Comparison of ENCODE assay signal across 30 cellular contexts in genomic region chr12:76460807-76461206, GRCh38.
A peak's percentile ranks its signal among the peaks of the same experiment; 100 is the strongest.
DNase-seq lines count a peak whose midpoint lies in the region; ATAC-seq and TF ChIP-seq lines count a peak whose summit lies in the region.
"Had no signal": no experiment of that assay in that cellular context is flagged by ENCODE, and none has a peak within 500 bp of the region (broad histone marks: within the 10 kb centered on the region; RNA-seq: fewer than 3 reads in every experiment).

No MANE protein-coding gene starts in this region.

- H3K36me3 Mint-ChIP-seq in activated naive CD8-positive, alpha-beta T cell, result no peaks in the 10 kb centered on the region
- H3K36me3 Mint-ChIP-seq in activated naive CD8-positive, alpha-beta T cell treated with anti-CD3 and anti-CD28 coated beads for 36 hours, result no peaks in the 10 kb centered on the region
- no peaks in the 10 kb centered on the region for H3K36me3 Mint-ChIP-seq in glutamatergic neuron (ENCODE audit: unreplicated experiment)

- DNase-seq in activated naive CD8-positive, alpha-beta T cell treated with anti-CD3 and anti-CD28 coated beads for 36 hours, result no peak
- DNase-seq in SJCRH30 (no peak), glutamatergic neuron (no peak), NCI-H2171 treated with DMSO at 0.1 percent for 48 hours (lab: John Stamatoyannopoulos, UW) (no peak)
- DNase-seq: activated B cell treated with CpG ODN at 0.5 μM for 24 hours; activated CD4-positive, alpha-beta T cell treated with anti-CD3 and anti-CD28 coated beads, Interleukin-2, amount 50 U/mL, for 4 hours; BE2C; caudate nucleus; dermis blood vessel endothelial cell; DND-41; esophagus squamous epithelium; gastrocnemius medialis; GM23248; left cardiac atrium; NCI-H1092 treated with DMSO at 0.1 percent for 48 hours; NCI-H187 treated with DMSO at 0.1 percent for 48 hours; NCI-H524 treated with DMSO at 0.1 percent for 48 hours; occipital lobe; PC-3; psoas muscle; stimulated activated CD4-positive, alpha-beta T cell treated with anti-CD3 and anti-CD28 coated beads, Interleukin-15, amount 100 ng/mL, for 24 hours; T1000 had no signal

- H3K27ac Mint-ChIP-seq in activated naive CD8-positive, alpha-beta T cell, result peak overlapping the region; percentile 64
- no peak overlapping the region for H3K27ac Mint-ChIP-seq in activated naive CD8-positive, alpha-beta T cell treated with anti-CD3 and anti-CD28 coated beads for 36 hours
- H3K27ac Mint-ChIP-seq in glutamatergic neuron (ENCODE audit: unreplicated experiment), result peak overlapping the region; percentile 82
- H3K27ac Mint-ChIP-seq: activated B cell treated with CpG ODN at 0.5 μM for 24 hours; stimulated activated naive CD8-positive, alpha-beta T cell treated with anti-CD3 and anti-CD28 coated beads, Interleukin-15, Interleukin-2, amounts not matched to agents 100 ng/mL and 50 ng/mL, for 24 hours had no signal

- H3K4me1 Mint-ChIP-seq in activated naive CD8-positive, alpha-beta T cell (ENCODE audit: low read depth), result peaks cover 53% of the 10 kb centered on the region
- H3K4me1 Mint-ChIP-seq in activated naive CD8-positive, alpha-beta T cell treated with anti-CD3 and anti-CD28 coated beads for 36 hours, result peaks cover 16% of the 10 kb centered on the region
- H3K4me1 Mint-ChIP-seq in glutamatergic neuron (ENCODE audit: low read depth, unreplicated experiment), result peaks cover 30% of the 10 kb centered on the region

- no peaks in the 10 kb centered on the region for H3K9me3 Mint-ChIP-seq in activated naive CD8-positive, alpha-beta T cell (ENCODE audit: low read depth)
- H3K9me3 Mint-ChIP-seq in activated naive CD8-positive, alpha-beta T cell treated with anti-CD3 and anti-CD28 coated beads for 36 hours, result no peaks in the 10 kb centered on the region
- H3K9me3 Mint-ChIP-seq in glutamatergic neuron (ENCODE audit: unreplicated experiment), result peaks cover 3% of the 10 kb centered on the region
- H3K9me3 Mint-ChIP-seq: activated B cell treated with CpG ODN at 0.5 μM for 24 hours; stimulated activated naive CD8-positive, alpha-beta T cell treated with anti-CD3 and anti-CD28 coated beads, Interleukin-15, Interleukin-2, amounts not matched to agents 100 ng/mL and 50 ng/mL, for 24 hours had no signal

- TF ChIP-seq CTCF in glutamatergic neuron (IDR thresholded peaks at IDR 0.05; ENCODE audit: partially characterized antibody, unreplicated experiment), result no peak

- peaks cover 28% of the 10 kb centered on the region for H3K4me1 ChIP-seq in SJCRH30
- H3K4me1 ChIP-seq: BE2C had no signal

- no peaks in the 10 kb centered on the region for H3K36me3 ChIP-seq in SJCRH30
- H3K36me3 ChIP-seq: BE2C, esophagus squamous epithelium, gastrocnemius medialis, vagina had no signal

- no peaks in the 10 kb centered on the region for H3K27me3 Mint-ChIP-seq in activated naive CD8-positive, alpha-beta T cell
- H3K27me3 Mint-ChIP-seq in activated naive CD8-positive, alpha-beta T cell treated with anti-CD3 and anti-CD28 coated beads for 36 hours, result no peaks in the 10 kb centered on the region
- peaks cover 2% of the 10 kb centered on the region for H3K27me3 Mint-ChIP-seq in glutamatergic neuron (ENCODE audit: unreplicated experiment)
- H3K27me3 Mint-ChIP-seq: activated B cell treated with CpG ODN at 0.5 μM for 24 hours; stimulated activated naive CD8-positive, alpha-beta T cell treated with anti-CD3 and anti-CD28 coated beads, Interleukin-15, Interleukin-2, amounts not matched to agents 100 ng/mL and 50 ng/mL, for 24 hours had no signal

- H3K27ac ChIP-seq in SJCRH30, result peak overlapping the region; percentile 74
- H3K27ac ChIP-seq: esophagus squamous epithelium, gastrocnemius medialis, GM23248, hepatocyte, psoas muscle, vagina had no signal

- no peaks in the 10 kb centered on the region for H3K27me3 ChIP-seq in SJCRH30
- H3K27me3 ChIP-seq: BE2C, esophagus squamous epithelium, gastrocnemius medialis, hepatocyte, vagina had no signal

- no peak overlapping the region for H3K4me3 ChIP-seq in SJCRH30
- H3K4me3 ChIP-seq: esophagus squamous epithelium, gastrocnemius medialis, GM23248, hepatocyte, psoas muscle, vagina had no signal

- no peaks in the 10 kb centered on the region for H3K9me3 ChIP-seq in SJCRH30 (replicated peaks)
- H3K9me3 ChIP-seq: BE2C, esophagus squamous epithelium, gastrocnemius medialis, psoas muscle, vagina had no signal

- no peak overlapping the region for H3K4me3 Mint-ChIP-seq in activated naive CD8-positive, alpha-beta T cell
- H3K4me3 Mint-ChIP-seq in activated naive CD8-positive, alpha-beta T cell treated with anti-CD3 and anti-CD28 coated beads for 36 hours, result no peak overlapping the region
- peak overlapping the region; percentile 61 for H3K4me3 Mint-ChIP-seq in glutamatergic neuron (ENCODE audit: unreplicated experiment)
- H3K4me3 Mint-ChIP-seq: activated B cell treated with CpG ODN at 0.5 μM for 24 hours; stimulated activated naive CD8-positive, alpha-beta T cell treated with anti-CD3 and anti-CD28 coated beads, Interleukin-15, Interleukin-2, amounts not matched to agents 100 ng/mL and 50 ng/mL, for 24 hours had no signal

- ATAC-seq in HG03378 (IDR thresholded peaks at IDR 0.05; ENCODE audit: unreplicated experiment), result no peak
- ATAC-seq in GM21526 (IDR thresholded peaks at IDR 0.05; ENCODE audit: low FRiP score, unreplicated experiment), result no peak
- ATAC-seq in GM19463 (IDR thresholded peaks at IDR 0.05; ENCODE audit: unreplicated experiment), result no peak
- ATAC-seq: gastrocnemius medialis, HepG2, left cardiac atrium, PC-3 had no signal
